8 cellular contexts compared by ENCODE assay signal in genomic region chr11:67508486-67509121, GRCh38. TPM values are rescaled to one million over a fixed set of nuclear protein-coding genes. Genes with fewer than 3 reads are reported as not detected.
A peak's percentile ranks its signal among the peaks of the same experiment; 100 is the strongest.
DNase-seq lines count a peak whose midpoint lies in the region; ATAC-seq, FAIRE-seq and TF ChIP-seq lines count a peak whose summit lies in the region.

No MANE protein-coding gene starts in this region.

- H3K36me3 Mint-ChIP-seq in T-helper 2 cell treated with Interferon-gamma antibody and Interleukin-4, amounts not matched to agents 5 μg/mL and 100 μg/mL, for 36 hours (ENCODE audit: low read depth): peaks cover 12% of the 10 kb centered on the region
- no peaks in the 10 kb centered on the region for H3K36me3 Mint-ChIP-seq in astrocyte (ENCODE audit: low read depth, unreplicated experiment)

- DNase-seq in NCI-H187 treated with DMSO at 0.1 percent for 48 hours (lab: John Stamatoyannopoulos, UW): peak; percentile 86
- peak; percentile 97 for DNase-seq in T-helper 2 cell treated with Interferon-gamma antibody and Interleukin-4, amounts not matched to agents 5 μg/mL and 100 μg/mL, for 36 hours (ENCODE audit: low spot score)
- peak; percentile 83 for DNase-seq in astrocyte (ENCODE audit: low read depth)
- DNase-seq in hepatocyte (ENCODE audit: low spot score): peak; percentile 99
- peak; percentile 85 for DNase-seq in renal cortical epithelial cell (ENCODE audit: low read depth)
- no peak for DNase-seq in cortex of kidney (lab: John Stamatoyannopoulos, UW)

- H3K4me2 ChIP-seq in astrocyte (ENCODE audit: low read length) (peak overlapping the region; percentile 87), hepatocyte (peak overlapping the region; percentile 93)

- H3K4me1 ChIP-seq in astrocyte (ENCODE audit: insufficient read depth, low read length) (peaks cover 34% of the 10 kb centered on the region), hepatocyte (ENCODE audit: insufficient read depth) (peaks cover 22% of the 10 kb centered on the region)

- peaks cover 22% of the 10 kb centered on the region for H4K20me1 ChIP-seq in astrocyte (ENCODE audit: insufficient read depth, low read length)
- peaks cover 4% of the 10 kb centered on the region for H4K20me1 ChIP-seq in hepatocyte (ENCODE audit: insufficient read depth, poor library complexity, severe bottlenecking)

- peak overlapping the region; percentile 91 for H3K27ac Mint-ChIP-seq in T-helper 2 cell treated with Interferon-gamma antibody and Interleukin-4, amounts not matched to agents 5 μg/mL and 100 μg/mL, for 36 hours
- peak overlapping the region; percentile 98 for H3K27ac Mint-ChIP-seq in astrocyte (ENCODE audit: unreplicated experiment)

- no peak for TF ChIP-seq POLR2A in GM18505 (IDR thresholded peaks at IDR 0.05; ENCODE audit: borderline replicate concordance, extremely low read depth, insufficient read depth, insufficient read length)

- peak overlapping the region; percentile 96 for H2AFZ ChIP-seq in astrocyte (ENCODE audit: low read depth, low read length)
- peak overlapping the region; percentile 87 for H2AFZ ChIP-seq in hepatocyte

- H3K27ac ChIP-seq in astrocyte (ENCODE audit: low read depth, low read length) (peak overlapping the region; percentile 95), hepatocyte (peak overlapping the region; percentile 95)

- peak overlapping the region; percentile 94 for H3K4me3 Mint-ChIP-seq in T-helper 2 cell treated with Interferon-gamma antibody and Interleukin-4, amounts not matched to agents 5 μg/mL and 100 μg/mL, for 36 hours
- peak overlapping the region; percentile 89 for H3K4me3 Mint-ChIP-seq in astrocyte (ENCODE audit: unreplicated experiment)

- H3K4me1 Mint-ChIP-seq in T-helper 2 cell treated with Interferon-gamma antibody and Interleukin-4, amounts not matched to agents 5 μg/mL and 100 μg/mL, for 36 hours (ENCODE audit: low read depth): peaks cover 27% of the 10 kb centered on the region
- peaks cover 11% of the 10 kb centered on the region for H3K4me1 Mint-ChIP-seq in astrocyte (ENCODE audit: low read depth, unreplicated experiment)

- H3K79me2 ChIP-seq in astrocyte (ENCODE audit: insufficient read depth, low read length) (peaks cover 23% of the 10 kb centered on the region), hepatocyte (peaks cover 15% of the 10 kb centered on the region)

- peaks cover 11% of the 10 kb centered on the region for H3K27me3 Mint-ChIP-seq in T-helper 2 cell treated with Interferon-gamma antibody and Interleukin-4, amounts not matched to agents 5 μg/mL and 100 μg/mL, for 36 hours (ENCODE audit: low read depth)
- peaks cover 11% of the 10 kb centered on the region for H3K27me3 Mint-ChIP-seq in astrocyte (ENCODE audit: low read depth, unreplicated experiment)

- 2% methylated on average over 55 of the region's 57 CpGs for WGBS in hepatocyte (ENCODE audit: low lambda C conversion rate, missing lambda C conversion rate)

- peak; percentile 42 for ATAC-seq in GM18505 (IDR thresholded peaks at IDR 0.05; ENCODE audit: unreplicated experiment)
- ATAC-seq in HG02970 (IDR thresholded peaks at IDR 0.05; ENCODE audit: low FRiP score, unreplicated experiment): peak; percentile 37

- H3K9me3 ChIP-seq in astrocyte (ENCODE audit: insufficient read depth, low read depth, low read length) (no peaks in the 10 kb centered on the region), hepatocyte (ENCODE audit: low read depth) (no peaks in the 10 kb centered on the region)

- H3K4me3 ChIP-seq in astrocyte (ENCODE audit: insufficient read depth, low read depth, low read length) (peak overlapping the region; percentile 76), hepatocyte (peak overlapping the region; percentile 34)

- H3K27me3 ChIP-seq in astrocyte (ENCODE audit: insufficient read depth, low read length) (no peaks in the 10 kb centered on the region), hepatocyte (no peaks in the 10 kb centered on the region)

- TF ChIP-seq CTCF in astrocyte (IDR thresholded peaks at IDR 0.05; ENCODE audit: insufficient read depth, low read depth, low read length) (no peak), hepatocyte (IDR thresholded peaks at IDR 0.05; ENCODE audit: poor library complexity) (no peak)

- no peaks in the 10 kb centered on the region for H3K9me3 Mint-ChIP-seq in T-helper 2 cell treated with Interferon-gamma antibody and Interleukin-4, amounts not matched to agents 5 μg/mL and 100 μg/mL, for 36 hours
- H3K9me3 Mint-ChIP-seq in astrocyte (ENCODE audit: unreplicated experiment): no peaks in the 10 kb centered on the region

- no peaks in the 10 kb centered on the region for H3K9me2 ChIP-seq in hepatocyte (replicated peaks; ENCODE audit: insufficient read depth)

- no peak for FAIRE-seq in astrocyte (lab: Jason Lieb, UNC)

- H3K9ac ChIP-seq in astrocyte (ENCODE audit: low read length): peak overlapping the region; percentile 94

- H3K36me3 ChIP-seq in astrocyte (ENCODE audit: insufficient read depth, low read length): no peaks in the 10 kb centered on the region
- H3K36me3 ChIP-seq in hepatocyte (replicated peaks; ENCODE audit: insufficient read depth, low read depth): no peaks in the 10 kb centered on the region

RNA-seq across cellular contexts. Expression of gene CDK2AP2, which starts 0.6 kb away (rescaled TPM):
- total RNA-seq in astrocyte: 36.1 and 45.0 TPM in 2 replicates
- 47.3 and 54.3 TPM in 2 replicates for total RNA-seq in hepatocyte
- 174 and 177 TPM in 2 replicates for polyA plus RNA-seq in hepatocyte
- total RNA-seq in renal cortical epithelial cell: 34.4 and 90.4 TPM in 2 replicates

RNA-seq across cellular contexts. Expression of gene PITPNM1, which starts 3.4 kb away (rescaled TPM):
- 61.1 and 71.5 TPM in 2 replicates for total RNA-seq in astrocyte
- total RNA-seq in hepatocyte: 26.3 and 28.1 TPM in 2 replicates
- polyA plus RNA-seq in hepatocyte: 32.4 and 39.8 TPM in 2 replicates
- 46.9 and 151 TPM in 2 replicates for total RNA-seq in renal cortical epithelial cell

RNA-seq across cellular contexts. Expression of gene CABP2, which starts 14.6 kb away (rescaled TPM):
- total RNA-seq in astrocyte (not detected in 2 replicates), hepatocyte (not detected in 2 replicates), renal cortical epithelial cell (not detected in 2 replicates)
- polyA plus RNA-seq in hepatocyte: not detected in 2 replicates

RNA-seq across cellular contexts. Expression of gene AIP, which starts 25.8 kb away (rescaled TPM):
- total RNA-seq in astrocyte: 42.1 and 43.6 TPM in 2 replicates
- 35.3 and 50.7 TPM in 2 replicates for total RNA-seq in hepatocyte
- polyA plus RNA-seq in hepatocyte: 44.0 and 45.2 TPM in 2 replicates
- 53.2 and 56.8 TPM in 2 replicates for total RNA-seq in renal cortical epithelial cell

RNA-seq across cellular contexts. Expression of gene TMEM134, which starts 39.6 kb away (rescaled TPM):
- total RNA-seq in astrocyte (38.0 and 48.1 TPM in 2 replicates), hepatocyte (40.9 and 43.2 TPM in 2 replicates), renal cortical epithelial cell (32.5 and 65.7 TPM in 2 replicates)
- polyA plus RNA-seq in hepatocyte: 93.7 and 107 TPM in 2 replicates
